Comparison of ENCODE assay signal across 14 cellular contexts in the genomic region with DNA sequence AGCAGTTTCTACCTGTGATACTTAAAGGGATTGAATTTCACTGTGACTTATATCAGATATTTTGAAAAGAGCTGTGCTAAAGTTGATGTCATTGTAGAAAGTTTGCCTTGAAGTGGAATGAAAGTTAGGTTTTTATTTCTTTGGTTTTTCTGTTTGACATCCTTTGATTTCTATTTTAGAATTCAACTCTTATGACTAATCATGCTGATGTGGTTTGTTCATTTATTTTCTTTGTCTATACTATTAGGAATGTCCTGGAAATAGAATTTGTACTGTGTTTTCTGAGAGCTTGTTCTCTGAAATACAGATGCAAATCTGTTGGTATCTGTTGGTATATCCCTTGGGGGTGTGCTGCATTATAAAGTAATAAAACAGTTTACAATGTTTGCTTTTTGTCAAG. TPM values are rescaled to one million over a fixed set of nuclear protein-coding genes. Genes with fewer than 3 reads are reported as not detected.
DNase-seq lines count a peak whose midpoint lies in the region; ATAC-seq and TF ChIP-seq lines count a peak whose summit lies in the region.
"Had no signal": no experiment of that assay in that cellular context is flagged by ENCODE, and none has a peak within 500 bp of the region (broad histone marks: within the 10 kb centered on the region; RNA-seq: fewer than 3 reads in every experiment).

No MANE protein-coding gene starts in this region.

- CTCF ChIA-PET in activated naive CD4-positive, alpha-beta T cell treated with anti-CD3 and anti-CD28 coated beads for 36 hours (lab: Charles Lee): interaction anchor here (0.5 to 1.0 kb wide), 2 partner anchors 24 to 69 kb away, joined by 3 read pairs; no protein-coding TSS in a partner anchor
- CTCF ChIA-PET in activated naive CD4-positive, alpha-beta T cell treated with anti-CD3 and anti-CD28 coated beads, Interleukin-2, amount 10 ng/mL, durations not matched to agents 7 days and 5 days (lab: Charles Lee): interaction anchor here (0.6 kb wide), 1 partner anchor 25 kb away, joined by 3 read pairs; no protein-coding TSS in a partner anchor
- CTCF ChIA-PET in PC-3 (lab: Charles Lee): no interaction called here

- no peaks in the 10 kb centered on the region for H3K9me2 ChIP-seq in PC-3 (replicated peaks; ENCODE audit: low read length)

- H3F3A ChIP-seq in PC-3 (ENCODE audit: low read length, unreplicated experiment): no peaks in the 10 kb centered on the region

- H3K18ac ChIP-seq in neuronal stem cell (ENCODE audit: low read length): no peak overlapping the region

- intact Hi-C loops in activated naive CD4-positive, alpha-beta T cell treated with anti-CD3 and anti-CD28 coated beads for 36 hours (cut with micrococcal nuclease): loop anchor here (1.0 to 10.0 kb wide), 4 partner anchors 9 to 1591 kb away; partner anchors contain the start of gene TBC1D15
- intact Hi-C loops in PC-3 (cut with micrococcal nuclease): loop anchor here (10.0 kb wide), 1 partner anchor 298 kb away; no protein-coding TSS in a partner anchor

- H2AFZ ChIP-seq in PC-3 (ENCODE audit: low read length) (no peak overlapping the region), neuronal stem cell (ENCODE audit: low read length) (no peak overlapping the region)

- H2BK5ac ChIP-seq in neuronal stem cell (ENCODE audit: low read length): no peak overlapping the region

- peaks cover 91% of the 10 kb centered on the region for H3K79me2 ChIP-seq in PC-3 (ENCODE audit: low read length)

- no peaks in the 10 kb centered on the region for H3K27me3 ChIP-seq in PC-3 (ENCODE audit: low read length)
- H3K27me3 ChIP-seq in neuronal stem cell (ENCODE audit: control insufficient read depth in 3 of 3, insufficient read depth in 3 of 3, low read depth in 1 of 3, low read length in 3 of 3): no peaks in the 10 kb centered on the region

- H4K8ac ChIP-seq in neuronal stem cell (ENCODE audit: low read depth, low read length): no peak overlapping the region

- ATAC-seq in PC-3: no peak
- ATAC-seq in stimulated activated effector memory CD8-positive, alpha-beta T cell treated with anti-CD3 and anti-CD28 coated beads, Interleukin-12 subunit alpha, Interleukin-12 subunit beta, amount 100 ng/mL, for 72 hours: no peak
- ATAC-seq: stimulated activated naive B cell treated with anti-CD40 and anti-IgM and Interleukin-4, amounts not matched to agents 10 μg/mL and 1 μg/mL and 100 μg/mL, for 72 hours had no signal

- H3K27ac ChIP-seq in PC-3 (ENCODE audit: low read length): no peak overlapping the region
- no peak overlapping the region for H3K27ac ChIP-seq in neuronal stem cell (replicated peaks; ENCODE audit: low read length)

- POLR2A ChIA-PET in PC-3 (lab: Charles Lee; ENCODE audit: unreplicated experiment): interaction anchor here (0.6 kb wide), 1 partner anchor 33 kb away, joined by 3 read pairs; no protein-coding TSS in a partner anchor

- H3K4me3 ChIP-seq in PC-3 (ENCODE audit: low read length) (no peak overlapping the region), fibroblast of the aortic adventitia (ENCODE audit: low read depth, low read length) (no peak overlapping the region), neuronal stem cell (ENCODE audit: low read length in 2 of 2) (no peak overlapping the region)

- H3K4me3 Mint-ChIP-seq in activated naive CD4-positive, alpha-beta T cell treated with anti-CD3 and anti-CD28 coated beads for 36 hours: no peak overlapping the region
- no peak overlapping the region for H3K4me3 Mint-ChIP-seq in activated naive CD4-positive, alpha-beta T cell treated with anti-CD3 and anti-CD28 coated beads, Interleukin-2, amount 10 ng/mL, durations not matched to agents 7 days and 5 days
- H3K4me3 Mint-ChIP-seq in stimulated activated effector memory CD8-positive, alpha-beta T cell treated with anti-CD3 and anti-CD28 coated beads, Interleukin-12 subunit alpha, Interleukin-12 subunit beta, amount 100 ng/mL, for 72 hours: no peak overlapping the region
- H3K4me3 Mint-ChIP-seq: stimulated activated naive B cell treated with anti-CD40 and anti-IgM and Interleukin-4, amounts not matched to agents 10 μg/mL and 1 μg/mL and 100 μg/mL, for 72 hours had no signal

- peak overlapping the region; percentile 97 for H3K4me2 ChIP-seq in PC-3 (ENCODE audit: low read length)
- H3K4me2 ChIP-seq in neuronal stem cell (ENCODE audit: insufficient read depth, low read length, poor library complexity, severe bottlenecking): no peak overlapping the region

- H3K9me3 Mint-ChIP-seq in activated naive CD4-positive, alpha-beta T cell treated with anti-CD3 and anti-CD28 coated beads for 36 hours: no peaks in the 10 kb centered on the region
- no peaks in the 10 kb centered on the region for H3K9me3 Mint-ChIP-seq in activated naive CD4-positive, alpha-beta T cell treated with anti-CD3 and anti-CD28 coated beads, Interleukin-2, amount 10 ng/mL, durations not matched to agents 7 days and 5 days
- H3K9me3 Mint-ChIP-seq in stimulated activated effector memory CD8-positive, alpha-beta T cell treated with anti-CD3 and anti-CD28 coated beads, Interleukin-12 subunit alpha, Interleukin-12 subunit beta, amount 100 ng/mL, for 72 hours: no peaks in the 10 kb centered on the region
- H3K9me3 Mint-ChIP-seq: stimulated activated naive B cell treated with anti-CD40 and anti-IgM and Interleukin-4, amounts not matched to agents 10 μg/mL and 1 μg/mL and 100 μg/mL, for 72 hours had no signal

- H3K9ac ChIP-seq in PC-3 (ENCODE audit: low read length): no peak overlapping the region
- no peak overlapping the region for H3K9ac ChIP-seq in neuronal stem cell (ENCODE audit: low read depth, low read length, poor library complexity)

- BruUV-seq in PC-3 (replicated peaks; lab: Mats Ljungman, UMichigan): no TSS peak

- H3K9me3 ChIP-seq in PC-3 (ENCODE audit: low read length) (no peaks in the 10 kb centered on the region), neuronal stem cell (replicated peaks in 1 of 2; ENCODE audit: control insufficient read depth in 2 of 2, insufficient read depth in 1 of 2, low read depth in 1 of 2, low read length in 2 of 2) (peaks cover 0 to 2% of the 10 kb centered on the region in 2 donors)

- H3K4me1 ChIP-seq in PC-3 (ENCODE audit: insufficient read depth, low read length): peaks cover 40% of the 10 kb centered on the region
- peaks cover 0 to 12% of the 10 kb centered on the region in 2 donors for H3K4me1 ChIP-seq in neuronal stem cell (ENCODE audit: control insufficient read depth in 2 of 2, insufficient read depth in 1 of 2, low read depth in 1 of 2, low read length in 2 of 2)

- H3K4ac ChIP-seq in neuronal stem cell (ENCODE audit: low read length): no peak overlapping the region

- no peak overlapping the region for H2BK12ac ChIP-seq in neuronal stem cell (ENCODE audit: low read length)

- no peak overlapping the region for H2BK120ac ChIP-seq in neuronal stem cell (ENCODE audit: low read depth, low read length)

- H3K79me1 ChIP-seq in neuronal stem cell (ENCODE audit: low read depth, low read length): peaks cover 3% of the 10 kb centered on the region

- peaks cover 72% of the 10 kb centered on the region for H4K20me1 ChIP-seq in PC-3 (ENCODE audit: low read length)

- H3K14ac ChIP-seq in neuronal stem cell (ENCODE audit: low read length): no peak overlapping the region

- H3K36me3 Mint-ChIP-seq in activated naive CD4-positive, alpha-beta T cell treated with anti-CD3 and anti-CD28 coated beads for 36 hours (ENCODE audit: low read depth): peaks cover 23% of the 10 kb centered on the region
- H3K36me3 Mint-ChIP-seq in activated naive CD4-positive, alpha-beta T cell treated with anti-CD3 and anti-CD28 coated beads, Interleukin-2, amount 10 ng/mL, durations not matched to agents 7 days and 5 days: peaks cover 37% of the 10 kb centered on the region
- H3K36me3 Mint-ChIP-seq in stimulated activated effector memory CD8-positive, alpha-beta T cell treated with anti-CD3 and anti-CD28 coated beads, Interleukin-12 subunit alpha, Interleukin-12 subunit beta, amount 100 ng/mL, for 72 hours: peaks cover 76% of the 10 kb centered on the region

- peak overlapping the region; percentile 15 for H3K27ac Mint-ChIP-seq in activated naive CD4-positive, alpha-beta T cell treated with anti-CD3 and anti-CD28 coated beads for 36 hours
- no peak overlapping the region for H3K27ac Mint-ChIP-seq in activated naive CD4-positive, alpha-beta T cell treated with anti-CD3 and anti-CD28 coated beads, Interleukin-2, amount 10 ng/mL, durations not matched to agents 7 days and 5 days
- H3K27ac Mint-ChIP-seq in stimulated activated effector memory CD8-positive, alpha-beta T cell treated with anti-CD3 and anti-CD28 coated beads, Interleukin-12 subunit alpha, Interleukin-12 subunit beta, amount 100 ng/mL, for 72 hours: peak overlapping the region; percentile 0
- H3K27ac Mint-ChIP-seq: stimulated activated naive B cell treated with anti-CD40 and anti-IgM and Interleukin-4, amounts not matched to agents 10 μg/mL and 1 μg/mL and 100 μg/mL, for 72 hours had no signal

- no peak for DNase-seq in activated naive CD4-positive, alpha-beta T cell treated with anti-CD3 and anti-CD28 coated beads for 36 hours
- DNase-seq in activated naive CD4-positive, alpha-beta T cell treated with anti-CD3 and anti-CD28 coated beads, Interleukin-2, amount 10 ng/mL, durations not matched to agents 7 days and 5 days: no peak
- peak; percentile 8 for DNase-seq in PC-3
- peak; percentile 28 for DNase-seq in fibroblast of the aortic adventitia (ENCODE audit: low read depth)
- no peak for DNase-seq in stimulated activated effector memory CD8-positive, alpha-beta T cell treated with anti-CD3 and anti-CD28 coated beads, Interleukin-12 subunit alpha, Interleukin-12 subunit beta, amount 100 ng/mL, for 72 hours (ENCODE audit: low spot score in 2 of 2)
- no peak for DNase-seq in NCI-H2227 treated with DMSO at 0.1 percent for 48 hours (lab: John Stamatoyannopoulos, UW)
- no peak for DNase-seq in midbrain (lab: John Stamatoyannopoulos, UW)
- DNase-seq in neuronal stem cell (ENCODE audit: low spot score): no peak
- DNase-seq: activated CD4-positive, alpha-beta T cell treated with anti-CD3 and anti-CD28 coated beads for 1 hour; effector CD8-positive, alpha-beta T cell; hippocampal formation; NCI-H446; SHP77 treated with DMSO at 0.1 percent for 48 hours; stimulated activated naive B cell treated with anti-CD40 and anti-IgM and Interleukin-4, amounts not matched to agents 10 μg/mL and 1 μg/mL and 100 μg/mL, for 72 hours had no signal

- H2AK5ac ChIP-seq in neuronal stem cell (ENCODE audit: low read depth, low read length): no peak overlapping the region

- H2BK15ac ChIP-seq in neuronal stem cell (ENCODE audit: low read length): no peak overlapping the region

- H4K91ac ChIP-seq in neuronal stem cell (ENCODE audit: low read depth, low read length, poor library complexity): no peak overlapping the region

- H3K36me3 ChIP-seq in PC-3 (ENCODE audit: low read depth, low read length) (peaks cover 4% of the 10 kb centered on the region; the same call in 1 of the 2 replicates), neuronal stem cell (replicated peaks in 1 of 2; ENCODE audit: control insufficient read depth in 2 of 2, insufficient read depth in 2 of 2, low read length in 2 of 2) (peaks cover 0 to 34% of the 10 kb centered on the region in 2 donors)

- TF ChIP-seq CTCF in PC-3 (conservative IDR thresholded peaks at IDR 0.05; ENCODE audit: low read depth, low read length) (no peak), fibroblast of the aortic adventitia (IDR thresholded peaks at IDR 0.05; ENCODE audit: insufficient read depth, low read length) (no peak)

- peaks cover 69% of the 10 kb centered on the region for H3K4me1 Mint-ChIP-seq in activated naive CD4-positive, alpha-beta T cell treated with anti-CD3 and anti-CD28 coated beads for 36 hours (ENCODE audit: low read depth)
- peaks cover 61% of the 10 kb centered on the region for H3K4me1 Mint-ChIP-seq in activated naive CD4-positive, alpha-beta T cell treated with anti-CD3 and anti-CD28 coated beads, Interleukin-2, amount 10 ng/mL, durations not matched to agents 7 days and 5 days
- H3K4me1 Mint-ChIP-seq in stimulated activated effector memory CD8-positive, alpha-beta T cell treated with anti-CD3 and anti-CD28 coated beads, Interleukin-12 subunit alpha, Interleukin-12 subunit beta, amount 100 ng/mL, for 72 hours: peaks cover 61% of the 10 kb centered on the region

- no peak overlapping the region for H3K23ac ChIP-seq in neuronal stem cell (ENCODE audit: low read depth, low read length, poor library complexity)

- H3K27me3 Mint-ChIP-seq in activated naive CD4-positive, alpha-beta T cell treated with anti-CD3 and anti-CD28 coated beads for 36 hours (ENCODE audit: low read depth): no peaks in the 10 kb centered on the region
- no peaks in the 10 kb centered on the region for H3K27me3 Mint-ChIP-seq in activated naive CD4-positive, alpha-beta T cell treated with anti-CD3 and anti-CD28 coated beads, Interleukin-2, amount 10 ng/mL, durations not matched to agents 7 days and 5 days
- H3K27me3 Mint-ChIP-seq: stimulated activated naive B cell treated with anti-CD40 and anti-IgM and Interleukin-4, amounts not matched to agents 10 μg/mL and 1 μg/mL and 100 μg/mL, for 72 hours had no signal

RNA-seq across cellular contexts. Expression of gene CNOT2, which starts 3.3 kb away (rescaled TPM):
- total RNA-seq in activated naive CD4-positive, alpha-beta T cell treated with anti-CD3 and anti-CD28 coated beads for 36 hours: 10 to 100 TPM; 66.0 to 66.2 TPM
- total RNA-seq in PC-3 (2014; rRNA removed) (60.4 and 73.7 TPM in 2 replicates), fibroblast of the aortic adventitia (ENCODE audit: low replicate concordance) (58.9 and 135 TPM in 2 replicates)
- 157 TPM for polyA plus RNA-seq in neuronal stem cell (2013, experiment 1 of 2)
- polyA plus RNA-seq in neuronal stem cell (2013, experiment 2 of 2): 168 TPM

Comparison
In these comparisons a context has a peak if more than half of its experiments do, and no peak if none do; other contexts are left out.
1. DNase-seq: peak in PC-3 (single experiment) and fibroblast of the aortic adventitia (single experiment); none in activated naive CD4-positive, alpha-beta T cell treated with anti-CD3 and anti-CD28 coated beads for 36 hours (single experiment), activated naive CD4-positive, alpha-beta T cell treated with anti-CD3 and anti-CD28 coated beads, Interleukin-2, amount 10 ng/mL, durations not matched to agents 7 days and 5 days (single experiment), stimulated activated effector memory CD8-positive, alpha-beta T cell treated with anti-CD3 and anti-CD28 coated beads, Interleukin-12 subunit alpha, Interleukin-12 subunit beta, amount 100 ng/mL, for 72 hours (0 of 2), NCI-H2227 treated with DMSO at 0.1 percent for 48 hours (single experiment), midbrain (single experiment) and neuronal stem cell (single experiment).